In genomic region chr17:17186051-17186450, GRCh38 we compare ENCODE assay signal across 9 cellular contexts. TPM values are rescaled to one million over a fixed set of nuclear protein-coding genes. Genes with fewer than 3 reads are reported as not detected.
DNase-seq lines count a peak whose midpoint lies in the region; ATAC-seq and TF ChIP-seq lines count a peak whose summit lies in the region.
"Had no signal": no experiment of that assay in that cellular context is flagged by ENCODE, and none has a peak within 500 bp of the region (broad histone marks: within the 10 kb centered on the region; RNA-seq: fewer than 3 reads in every experiment).

No MANE protein-coding gene starts in this region.

- H3K27me3 Mint-ChIP-seq in activated T-helper 1 cell treated with anti-CD3 and anti-CD28 coated beads, Interleukin-12 subunit alpha, Interleukin-12 subunit beta, Interleukin-2, Interleukin-4 antibody, amounts not matched to agents 30 ng/mL and 10 ng/mL and 1 ng/mL, durations not matched to agents 14 hours and 24 hours and 36 hours (ENCODE audit: insufficient read depth) = no peaks in the 10 kb centered on the region

- H3K36me3 Mint-ChIP-seq in activated T-helper 1 cell treated with anti-CD3 and anti-CD28 coated beads, Interleukin-12 subunit alpha, Interleukin-12 subunit beta, Interleukin-2, Interleukin-4 antibody, amounts not matched to agents 30 ng/mL and 10 ng/mL and 1 ng/mL, durations not matched to agents 14 hours and 24 hours and 36 hours (ENCODE audit: low read depth) = peaks cover 38% of the 10 kb centered on the region

- H3K4me3 ChIP-seq in left ventricle myocardium inferior (no peak overlapping the region), mucosa of descending colon (no peak overlapping the region)

- H3K27me3 ChIP-seq in left ventricle myocardium inferior (ENCODE audit: low read depth) = no peaks in the 10 kb centered on the region

- H3K4me1 ChIP-seq in left ventricle myocardium inferior = peaks cover 84% of the 10 kb centered on the region
- peaks cover 3% of the 10 kb centered on the region for H3K4me1 ChIP-seq in mucosa of descending colon (ENCODE audit: low read depth)

- no peaks in the 10 kb centered on the region for H3K9me3 Mint-ChIP-seq in activated T-helper 1 cell treated with anti-CD3 and anti-CD28 coated beads, Interleukin-12 subunit alpha, Interleukin-12 subunit beta, Interleukin-2, Interleukin-4 antibody, amounts not matched to agents 30 ng/mL and 10 ng/mL and 1 ng/mL, durations not matched to agents 14 hours and 24 hours and 36 hours

- H3K36me3 ChIP-seq in left ventricle myocardium inferior = peaks cover 44% of the 10 kb centered on the region
- no peaks in the 10 kb centered on the region for H3K36me3 ChIP-seq in mucosa of descending colon (ENCODE audit: low read depth)

- H3K4me1 Mint-ChIP-seq in activated T-helper 1 cell treated with anti-CD3 and anti-CD28 coated beads, Interleukin-12 subunit alpha, Interleukin-12 subunit beta, Interleukin-2, Interleukin-4 antibody, amounts not matched to agents 30 ng/mL and 10 ng/mL and 1 ng/mL, durations not matched to agents 14 hours and 24 hours and 36 hours (ENCODE audit: low read depth) = peaks cover 57% of the 10 kb centered on the region

- intact Hi-C loops in left ventricle myocardium inferior (cut with micrococcal nuclease) (no loop called here), Right ventricle myocardium superior (cut with DNase I) (no loop called here), mucosa of descending colon (cut with DNase I, micrococcal nuclease) (no loop called here)
- intact Hi-C loops in activated T-helper 1 cell treated with anti-CD3 and anti-CD28 coated beads, Interleukin-12 subunit alpha, Interleukin-12 subunit beta, Interleukin-2, Interleukin-4 antibody, amounts not matched to agents 30 ng/mL and 10 ng/mL and 1 ng/mL, durations not matched to agents 14 hours and 24 hours and 36 hours (cut with micrococcal nuclease) = loop anchor here (1.0 kb wide), 1 partner anchor 35 kb away; no protein-coding TSS in a partner anchor

- ATAC-seq in Right ventricle myocardium superior (ENCODE audit: poor library complexity) (no peak), mucosa of descending colon (peak; percentile 18), GM18873 (IDR thresholded peaks at IDR 0.05; ENCODE audit: low FRiP score, unreplicated experiment) (no peak)

- H3K27ac Mint-ChIP-seq in activated T-helper 1 cell treated with anti-CD3 and anti-CD28 coated beads, Interleukin-12 subunit alpha, Interleukin-12 subunit beta, Interleukin-2, Interleukin-4 antibody, amounts not matched to agents 30 ng/mL and 10 ng/mL and 1 ng/mL, durations not matched to agents 14 hours and 24 hours and 36 hours = peak overlapping the region; percentile 88

- DNase-seq in left ventricle myocardium inferior = no peak
- DNase-seq in Right ventricle myocardium superior = no peak
- peak; percentile 55 for DNase-seq in activated T-helper 1 cell treated with anti-CD3 and anti-CD28 coated beads, Interleukin-12 subunit alpha, Interleukin-12 subunit beta, Interleukin-2, Interleukin-4 antibody, amounts not matched to agents 30 ng/mL and 10 ng/mL and 1 ng/mL, durations not matched to agents 14 hours and 24 hours and 36 hours (ENCODE audit: low spot score)
- DNase-seq in mucosa of descending colon = peak in 1 of 3 donors; percentile 35
- no peak for DNase-seq in ureter (ENCODE audit: low spot score)
- no peak for DNase-seq in NCI-H2196 treated with DMSO at 0.1 percent for 48 hours (lab: John Stamatoyannopoulos, UW; ENCODE audit: unreplicated experiment)
- DNase-seq in NCI-H2081 (lab: John Stamatoyannopoulos, UW) = no peak
- DNase-seq: kidney had no signal

- TF ChIP-seq CTCF in left ventricle myocardium inferior (IDR thresholded peaks at IDR 0.05; ENCODE audit: borderline replicate concordance) (no peak), mucosa of descending colon (IDR thresholded peaks at IDR 0.05) (no peak)

- peak overlapping the region; percentile 68 for H3K27ac ChIP-seq in left ventricle myocardium inferior (replicated peaks)

- peak overlapping the region; percentile 78 for H3K4me3 Mint-ChIP-seq in activated T-helper 1 cell treated with anti-CD3 and anti-CD28 coated beads, Interleukin-12 subunit alpha, Interleukin-12 subunit beta, Interleukin-2, Interleukin-4 antibody, amounts not matched to agents 30 ng/mL and 10 ng/mL and 1 ng/mL, durations not matched to agents 14 hours and 24 hours and 36 hours

- H3K9me3 ChIP-seq in left ventricle myocardium inferior (replicated peaks) (no peaks in the 10 kb centered on the region), mucosa of descending colon (no peaks in the 10 kb centered on the region)

RNA-seq across cellular contexts. Expression of gene PLD6, which starts 20.1 kb away (rescaled TPM):
- total RNA-seq in left ventricle myocardium inferior (7.3 TPM), Right ventricle myocardium superior (10.2 TPM), mucosa of descending colon (10 to 100 TPM in 1 of 3 donors, 1 to 10 TPM in 2; 1.3 to 12.9 (median 2.0) TPM), ureter (4.9 TPM)
- 18.5 and 20.5 TPM in 2 replicates for total RNA-seq in activated T-helper 1 cell treated with anti-CD3 and anti-CD28 coated beads, Interleukin-12 subunit alpha, Interleukin-12 subunit beta, Interleukin-2, Interleukin-4 antibody, amounts not matched to agents 30 ng/mL and 10 ng/mL and 1 ng/mL, durations not matched to agents 14 hours and 24 hours and 36 hours

RNA-seq across cellular contexts. Expression of gene FLCN, which starts 50.9 kb away (rescaled TPM):
- total RNA-seq in left ventricle myocardium inferior (46.6 TPM), Right ventricle myocardium superior (52.3 TPM), mucosa of descending colon (10 to 100 TPM; 52.8 to 64.5 (median 57.1) TPM), ureter (59.8 TPM)
- total RNA-seq in activated T-helper 1 cell treated with anti-CD3 and anti-CD28 coated beads, Interleukin-12 subunit alpha, Interleukin-12 subunit beta, Interleukin-2, Interleukin-4 antibody, amounts not matched to agents 30 ng/mL and 10 ng/mL and 1 ng/mL, durations not matched to agents 14 hours and 24 hours and 36 hours = 35.5 and 36.4 TPM in 2 replicates
